ENCODE assay signal across 1 cellular context in the genomic region with DNA sequence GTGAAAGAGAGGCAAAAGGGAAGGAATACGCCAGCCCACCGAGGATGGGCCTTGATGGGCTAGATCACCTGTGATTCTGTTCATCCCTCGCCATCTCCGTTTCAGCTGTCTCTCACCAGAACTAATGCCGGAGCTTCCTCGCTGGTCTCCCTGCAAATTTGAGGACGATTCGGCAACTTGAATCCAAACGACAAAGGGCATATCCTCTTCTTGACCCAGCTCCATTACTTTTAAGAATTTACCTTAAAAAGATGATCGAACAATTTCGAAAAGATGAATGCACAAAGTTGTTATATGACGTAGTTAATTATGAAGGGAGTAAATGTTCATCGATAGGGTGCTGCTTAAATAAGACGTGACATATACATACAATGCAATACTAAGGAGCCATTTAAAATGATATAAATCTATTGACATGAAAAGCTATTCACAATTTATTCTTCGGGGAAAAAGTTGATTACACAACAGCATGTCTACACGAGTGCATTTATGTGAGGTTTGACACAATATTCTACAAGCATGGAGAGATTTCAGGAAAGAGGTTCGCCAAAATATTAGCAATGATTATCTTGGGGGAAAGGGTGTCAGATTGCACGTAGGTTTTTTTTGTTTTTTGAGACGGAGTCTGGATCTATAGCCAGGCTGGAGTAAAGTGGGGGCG.
TF ChIP-seq lines count a peak whose summit lies in the region.

No MANE protein-coding gene starts in this region.

TF ChIP-seq in GM12878, 131 proteins besides CTCF, POLR2A, EP300 and RAD21 (continued from another document):
- TF ChIP-seq JUND (IDR thresholded peaks at IDR 0.05; ENCODE audit: low read depth, low read length) (no peak), MYB (IDR thresholded peaks at IDR 0.05; ENCODE audit: borderline replicate concordance, low read depth, low read length) (no peak), ATF7 (IDR thresholded peaks at IDR 0.05; ENCODE audit: low read depth) (peak; percentile 29; the same call in 1 of the 2 replicates), STAT1 (conservative IDR thresholded peaks at IDR 0.05) (no peak), ZZZ3 (IDR thresholded peaks at IDR 0.05; ENCODE audit: control insufficient read depth, insufficient read length, low read depth) (no peak), IKZF2 (IDR thresholded peaks at IDR 0.05) (0 out of 4 replicates have a peak, but pooled peaks of 1 of the 2 experiments have one; percentile 7), POU2F2 (IDR thresholded peaks at IDR 0.05; ENCODE audit: borderline replicate concordance, low read depth, low read length) (no peak), CHD4 (IDR thresholded peaks at IDR 0.05) (no peak), SREBF1 (IDR thresholded peaks at IDR 0.05; ENCODE audit: low read length) (no peak), BCL11A (IDR thresholded peaks at IDR 0.05; ENCODE audit: low read depth, low read length) (no peak), CHD2 (IDR thresholded peaks at IDR 0.05; ENCODE audit: borderline replicate concordance, low read depth, low read length) (no peak), CBX3 (IDR thresholded peaks at IDR 0.05; ENCODE audit: borderline replicate concordance, low read depth) (no peak), SUPT20H (IDR thresholded peaks at IDR 0.05; ENCODE audit: borderline replicate concordance, control insufficient read depth, low read depth, low read length) (no peak), ZBED1 (IDR thresholded peaks at IDR 0.05; ENCODE audit: borderline replicate concordance) (0 out of 2 replicates have a peak, but pooled peaks have one; percentile 3)
- TF ChIP-seq, protein P1, sequence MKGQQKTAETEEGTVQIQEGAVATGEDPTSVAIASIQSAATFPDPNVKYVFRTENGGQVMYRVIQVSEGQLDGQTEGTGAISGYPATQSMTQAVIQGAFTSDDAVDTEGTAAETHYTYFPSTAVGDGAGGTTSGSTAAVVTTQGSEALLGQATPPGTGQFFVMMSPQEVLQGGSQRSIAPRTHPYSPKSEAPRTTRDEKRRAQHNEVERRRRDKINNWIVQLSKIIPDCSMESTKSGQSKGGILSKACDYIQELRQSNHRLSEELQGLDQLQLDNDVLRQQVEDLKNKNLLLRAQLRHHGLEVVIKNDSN (IDR thresholded peaks at IDR 0.05; ENCODE audit: borderline replicate concordance, extremely low read length, insufficient read depth, low read depth, low read length) = no peak
- TF ChIP-seq, protein P2, sequence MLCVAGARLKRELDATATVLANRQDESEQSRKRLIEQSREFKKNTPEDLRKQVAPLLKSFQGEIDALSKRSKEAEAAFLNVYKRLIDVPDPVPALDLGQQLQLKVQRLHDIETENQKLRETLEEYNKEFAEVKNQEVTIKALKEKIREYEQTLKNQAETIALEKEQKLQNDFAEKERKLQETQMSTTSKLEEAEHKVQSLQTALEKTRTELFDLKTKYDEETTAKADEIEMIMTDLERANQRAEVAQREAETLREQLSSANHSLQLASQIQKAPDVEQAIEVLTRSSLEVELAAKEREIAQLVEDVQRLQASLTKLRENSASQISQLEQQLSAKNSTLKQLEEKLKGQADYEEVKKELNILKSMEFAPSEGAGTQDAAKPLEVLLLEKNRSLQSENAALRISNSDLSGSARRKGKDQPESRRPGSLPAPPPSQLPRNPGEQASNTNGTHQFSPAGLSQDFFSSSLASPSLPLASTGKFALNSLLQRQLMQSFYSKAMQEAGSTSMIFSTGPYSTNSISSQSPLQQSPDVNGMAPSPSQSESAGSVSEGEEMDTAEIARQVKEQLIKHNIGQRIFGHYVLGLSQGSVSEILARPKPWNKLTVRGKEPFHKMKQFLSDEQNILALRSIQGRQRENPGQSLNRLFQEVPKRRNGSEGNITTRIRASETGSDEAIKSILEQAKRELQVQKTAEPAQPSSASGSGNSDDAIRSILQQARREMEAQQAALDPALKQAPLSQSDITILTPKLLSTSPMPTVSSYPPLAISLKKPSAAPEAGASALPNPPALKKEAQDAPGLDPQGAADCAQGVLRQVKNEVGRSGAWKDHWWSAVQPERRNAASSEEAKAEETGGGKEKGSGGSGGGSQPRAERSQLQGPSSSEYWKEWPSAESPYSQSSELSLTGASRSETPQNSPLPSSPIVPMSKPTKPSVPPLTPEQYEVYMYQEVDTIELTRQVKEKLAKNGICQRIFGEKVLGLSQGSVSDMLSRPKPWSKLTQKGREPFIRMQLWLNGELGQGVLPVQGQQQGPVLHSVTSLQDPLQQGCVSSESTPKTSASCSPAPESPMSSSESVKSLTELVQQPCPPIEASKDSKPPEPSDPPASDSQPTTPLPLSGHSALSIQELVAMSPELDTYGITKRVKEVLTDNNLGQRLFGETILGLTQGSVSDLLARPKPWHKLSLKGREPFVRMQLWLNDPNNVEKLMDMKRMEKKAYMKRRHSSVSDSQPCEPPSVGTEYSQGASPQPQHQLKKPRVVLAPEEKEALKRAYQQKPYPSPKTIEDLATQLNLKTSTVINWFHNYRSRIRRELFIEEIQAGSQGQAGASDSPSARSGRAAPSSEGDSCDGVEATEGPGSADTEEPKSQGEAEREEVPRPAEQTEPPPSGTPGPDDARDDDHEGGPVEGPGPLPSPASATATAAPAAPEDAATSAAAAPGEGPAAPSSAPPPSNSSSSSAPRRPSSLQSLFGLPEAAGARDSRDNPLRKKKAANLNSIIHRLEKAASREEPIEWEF (IDR thresholded peaks at IDR 0.05; ENCODE audit: insufficient replicate concordance, low read depth, low read length) = no peak
- TF ChIP-seq, protein P3, sequence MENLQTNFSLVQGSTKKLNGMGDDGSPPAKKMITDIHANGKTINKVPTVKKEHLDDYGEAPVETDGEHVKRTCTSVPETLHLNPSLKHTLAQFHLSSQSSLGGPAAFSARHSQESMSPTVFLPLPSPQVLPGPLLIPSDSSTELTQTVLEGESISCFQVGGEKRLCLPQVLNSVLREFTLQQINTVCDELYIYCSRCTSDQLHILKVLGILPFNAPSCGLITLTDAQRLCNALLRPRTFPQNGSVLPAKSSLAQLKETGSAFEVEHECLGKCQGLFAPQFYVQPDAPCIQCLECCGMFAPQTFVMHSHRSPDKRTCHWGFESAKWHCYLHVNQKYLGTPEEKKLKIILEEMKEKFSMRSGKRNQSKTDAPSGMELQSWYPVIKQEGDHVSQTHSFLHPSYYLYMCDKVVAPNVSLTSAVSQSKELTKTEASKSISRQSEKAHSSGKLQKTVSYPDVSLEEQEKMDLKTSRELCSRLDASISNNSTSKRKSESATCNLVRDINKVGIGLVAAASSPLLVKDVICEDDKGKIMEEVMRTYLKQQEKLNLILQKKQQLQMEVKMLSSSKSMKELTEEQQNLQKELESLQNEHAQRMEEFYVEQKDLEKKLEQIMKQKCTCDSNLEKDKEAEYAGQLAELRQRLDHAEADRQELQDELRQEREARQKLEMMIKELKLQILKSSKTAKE (IDR thresholded peaks at IDR 0.05; ENCODE audit: low read depth, poor library complexity, severe bottlenecking) = peak; percentile 16
- TF ChIP-seq, protein P4, sequence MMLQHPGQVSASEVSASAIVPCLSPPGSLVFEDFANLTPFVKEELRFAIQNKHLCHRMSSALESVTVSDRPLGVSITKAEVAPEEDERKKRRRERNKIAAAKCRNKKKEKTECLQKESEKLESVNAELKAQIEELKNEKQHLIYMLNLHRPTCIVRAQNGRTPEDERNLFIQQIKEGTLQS (IDR thresholded peaks at IDR 0.05; ENCODE audit: borderline replicate concordance, extremely low read depth, low read depth, low read length) = no peak
- TF ChIP-seq, protein P5, sequence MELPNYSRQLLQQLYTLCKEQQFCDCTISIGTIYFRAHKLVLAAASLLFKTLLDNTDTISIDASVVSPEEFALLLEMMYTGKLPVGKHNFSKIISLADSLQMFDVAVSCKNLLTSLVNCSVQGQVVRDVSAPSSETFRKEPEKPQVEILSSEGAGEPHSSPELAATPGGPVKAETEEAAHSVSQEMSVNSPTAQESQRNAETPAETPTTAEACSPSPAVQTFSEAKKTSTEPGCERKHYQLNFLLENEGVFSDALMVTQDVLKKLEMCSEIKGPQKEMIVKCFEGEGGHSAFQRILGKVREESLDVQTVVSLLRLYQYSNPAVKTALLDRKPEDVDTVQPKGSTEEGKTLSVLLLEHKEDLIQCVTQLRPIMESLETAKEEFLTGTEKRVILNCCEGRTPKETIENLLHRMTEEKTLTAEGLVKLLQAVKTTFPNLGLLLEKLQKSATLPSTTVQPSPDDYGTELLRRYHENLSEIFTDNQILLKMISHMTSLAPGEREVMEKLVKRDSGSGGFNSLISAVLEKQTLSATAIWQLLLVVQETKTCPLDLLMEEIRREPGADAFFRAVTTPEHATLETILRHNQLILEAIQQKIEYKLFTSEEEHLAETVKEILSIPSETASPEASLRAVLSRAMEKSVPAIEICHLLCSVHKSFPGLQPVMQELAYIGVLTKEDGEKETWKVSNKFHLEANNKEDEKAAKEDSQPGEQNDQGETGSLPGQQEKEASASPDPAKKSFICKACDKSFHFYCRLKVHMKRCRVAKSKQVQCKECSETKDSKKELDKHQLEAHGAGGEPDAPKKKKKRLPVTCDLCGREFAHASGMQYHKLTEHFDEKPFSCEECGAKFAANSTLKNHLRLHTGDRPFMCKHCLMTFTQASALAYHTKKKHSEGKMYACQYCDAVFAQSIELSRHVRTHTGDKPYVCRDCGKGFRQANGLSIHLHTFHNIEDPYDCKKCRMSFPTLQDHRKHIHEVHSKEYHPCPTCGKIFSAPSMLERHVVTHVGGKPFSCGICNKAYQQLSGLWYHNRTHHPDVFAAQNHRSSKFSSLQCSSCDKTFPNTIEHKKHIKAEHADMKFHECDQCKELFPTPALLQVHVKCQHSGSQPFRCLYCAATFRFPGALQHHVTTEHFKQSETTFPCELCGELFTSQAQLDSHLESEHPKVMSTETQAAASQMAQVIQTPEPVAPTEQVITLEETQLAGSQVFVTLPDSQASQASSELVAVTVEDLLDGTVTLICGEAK (IDR thresholded peaks at IDR 0.05; ENCODE audit: borderline replicate concordance) = peak; percentile 42; the same call in 1 of the 2 replicates
- TF ChIP-seq, protein P6, sequence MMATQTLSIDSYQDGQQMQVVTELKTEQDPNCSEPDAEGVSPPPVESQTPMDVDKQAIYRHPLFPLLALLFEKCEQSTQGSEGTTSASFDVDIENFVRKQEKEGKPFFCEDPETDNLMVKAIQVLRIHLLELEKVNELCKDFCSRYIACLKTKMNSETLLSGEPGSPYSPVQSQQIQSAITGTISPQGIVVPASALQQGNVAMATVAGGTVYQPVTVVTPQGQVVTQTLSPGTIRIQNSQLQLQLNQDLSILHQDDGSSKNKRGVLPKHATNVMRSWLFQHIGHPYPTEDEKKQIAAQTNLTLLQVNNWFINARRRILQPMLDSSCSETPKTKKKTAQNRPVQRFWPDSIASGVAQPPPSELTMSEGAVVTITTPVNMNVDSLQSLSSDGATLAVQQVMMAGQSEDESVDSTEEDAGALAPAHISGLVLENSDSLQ (IDR thresholded peaks at IDR 0.05) = 0 out of 2 replicates have a peak, but pooled peaks have one; percentile 52
- TF ChIP-seq, protein P7, sequence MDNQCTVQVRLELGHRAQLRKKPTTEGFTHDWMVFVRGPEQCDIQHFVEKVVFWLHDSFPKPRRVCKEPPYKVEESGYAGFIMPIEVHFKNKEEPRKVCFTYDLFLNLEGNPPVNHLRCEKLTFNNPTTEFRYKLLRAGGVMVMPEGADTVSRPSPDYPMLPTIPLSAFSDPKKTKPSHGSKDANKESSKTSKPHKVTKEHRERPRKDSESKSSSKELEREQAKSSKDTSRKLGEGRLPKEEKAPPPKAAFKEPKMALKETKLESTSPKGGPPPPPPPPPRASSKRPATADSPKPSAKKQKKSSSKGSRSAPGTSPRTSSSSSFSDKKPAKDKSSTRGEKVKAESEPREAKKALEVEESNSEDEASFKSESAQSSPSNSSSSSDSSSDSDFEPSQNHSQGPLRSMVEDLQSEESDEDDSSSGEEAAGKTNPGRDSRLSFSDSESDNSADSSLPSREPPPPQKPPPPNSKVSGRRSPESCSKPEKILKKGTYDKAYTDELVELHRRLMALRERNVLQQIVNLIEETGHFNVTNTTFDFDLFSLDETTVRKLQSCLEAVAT (IDR thresholded peaks at IDR 0.05) = peak; percentile 72
- TF ChIP-seq, protein P8, sequence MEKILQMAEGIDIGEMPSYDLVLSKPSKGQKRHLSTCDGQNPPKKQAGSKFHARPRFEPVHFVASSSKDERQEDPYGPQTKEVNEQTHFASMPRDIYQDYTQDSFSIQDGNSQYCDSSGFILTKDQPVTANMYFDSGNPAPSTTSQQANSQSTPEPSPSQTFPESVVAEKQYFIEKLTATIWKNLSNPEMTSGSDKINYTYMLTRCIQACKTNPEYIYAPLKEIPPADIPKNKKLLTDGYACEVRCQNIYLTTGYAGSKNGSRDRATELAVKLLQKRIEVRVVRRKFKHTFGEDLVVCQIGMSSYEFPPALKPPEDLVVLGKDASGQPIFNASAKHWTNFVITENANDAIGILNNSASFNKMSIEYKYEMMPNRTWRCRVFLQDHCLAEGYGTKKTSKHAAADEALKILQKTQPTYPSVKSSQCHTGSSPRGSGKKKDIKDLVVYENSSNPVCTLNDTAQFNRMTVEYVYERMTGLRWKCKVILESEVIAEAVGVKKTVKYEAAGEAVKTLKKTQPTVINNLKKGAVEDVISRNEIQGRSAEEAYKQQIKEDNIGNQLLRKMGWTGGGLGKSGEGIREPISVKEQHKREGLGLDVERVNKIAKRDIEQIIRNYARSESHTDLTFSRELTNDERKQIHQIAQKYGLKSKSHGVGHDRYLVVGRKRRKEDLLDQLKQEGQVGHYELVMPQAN (conservative IDR thresholded peaks at IDR 0.05) = 0 out of 2 replicates have a peak, but pooled peaks have one; percentile 4
- TF ChIP-seq, protein P9, sequence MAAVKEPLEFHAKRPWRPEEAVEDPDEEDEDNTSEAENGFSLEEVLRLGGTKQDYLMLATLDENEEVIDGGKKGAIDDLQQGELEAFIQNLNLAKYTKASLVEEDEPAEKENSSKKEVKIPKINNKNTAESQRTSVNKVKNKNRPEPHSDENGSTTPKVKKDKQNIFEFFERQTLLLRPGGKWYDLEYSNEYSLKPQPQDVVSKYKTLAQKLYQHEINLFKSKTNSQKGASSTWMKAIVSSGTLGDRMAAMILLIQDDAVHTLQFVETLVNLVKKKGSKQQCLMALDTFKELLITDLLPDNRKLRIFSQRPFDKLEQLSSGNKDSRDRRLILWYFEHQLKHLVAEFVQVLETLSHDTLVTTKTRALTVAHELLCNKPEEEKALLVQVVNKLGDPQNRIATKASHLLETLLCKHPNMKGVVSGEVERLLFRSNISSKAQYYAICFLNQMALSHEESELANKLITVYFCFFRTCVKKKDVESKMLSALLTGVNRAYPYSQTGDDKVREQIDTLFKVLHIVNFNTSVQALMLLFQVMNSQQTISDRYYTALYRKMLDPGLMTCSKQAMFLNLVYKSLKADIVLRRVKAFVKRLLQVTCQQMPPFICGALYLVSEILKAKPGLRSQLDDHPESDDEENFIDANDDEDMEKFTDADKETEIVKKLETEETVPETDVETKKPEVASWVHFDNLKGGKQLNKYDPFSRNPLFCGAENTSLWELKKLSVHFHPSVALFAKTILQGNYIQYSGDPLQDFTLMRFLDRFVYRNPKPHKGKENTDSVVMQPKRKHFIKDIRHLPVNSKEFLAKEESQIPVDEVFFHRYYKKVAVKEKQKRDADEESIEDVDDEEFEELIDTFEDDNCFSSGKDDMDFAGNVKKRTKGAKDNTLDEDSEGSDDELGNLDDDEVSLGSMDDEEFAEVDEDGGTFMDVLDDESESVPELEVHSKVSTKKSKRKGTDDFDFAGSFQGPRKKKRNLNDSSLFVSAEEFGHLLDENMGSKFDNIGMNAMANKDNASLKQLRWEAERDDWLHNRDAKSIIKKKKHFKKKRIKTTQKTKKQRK (IDR thresholded peaks at IDR 0.05; ENCODE audit: low read depth, low read length) = no peak
